15 cellular contexts compared by ENCODE assay signal in the genomic region with DNA sequence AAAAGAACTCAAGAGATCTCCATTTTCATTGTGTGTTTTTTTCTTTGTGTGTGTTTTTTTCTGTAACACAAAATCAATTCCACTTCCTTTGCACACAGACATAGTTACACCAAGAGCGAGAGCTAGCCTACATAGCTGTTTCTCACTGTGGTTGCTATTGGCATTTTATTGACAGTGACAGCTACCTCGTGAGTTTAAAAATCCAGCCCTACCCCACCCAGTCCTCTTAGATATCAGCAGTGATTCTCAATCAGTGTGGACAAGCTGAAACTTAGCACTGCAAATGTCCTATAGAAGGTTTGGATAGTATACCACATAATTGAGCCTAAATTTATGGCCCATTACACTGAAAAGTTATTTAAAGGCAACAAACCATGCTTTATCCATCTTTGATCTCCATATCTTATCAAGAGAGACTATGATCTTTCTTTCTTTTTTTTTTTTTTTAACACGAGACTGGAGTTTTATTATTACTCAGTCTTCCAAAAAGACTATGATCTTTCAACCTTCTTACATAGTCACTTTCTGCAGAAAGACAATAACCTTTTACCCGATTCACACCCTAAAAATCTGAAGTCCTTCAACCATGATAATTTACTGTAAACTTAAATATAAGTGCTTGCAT. TPM values are rescaled to one million over a fixed set of nuclear protein-coding genes. Genes with fewer than 3 reads are reported as not detected.
DNase-seq lines count a peak whose midpoint lies in the region; ATAC-seq, FAIRE-seq and TF ChIP-seq lines count a peak whose summit lies in the region.
"Had no signal": no experiment of that assay in that cellular context is flagged by ENCODE, and none has a peak within 500 bp of the region (broad histone marks: within the 10 kb centered on the region; RNA-seq: fewer than 3 reads in every experiment).

No MANE protein-coding gene starts in this region.

- H3K9ac ChIP-seq in kidney (ENCODE audit: low read length in 2 of 2): no peak overlapping the region

- TF ChIP-seq CTCF in HFFc6 (IDR thresholded peaks at IDR 0.05) (no peak), kidney (IDR thresholded peaks at IDR 0.05; ENCODE audit: borderline replicate concordance, extremely low read depth, insufficient read depth) (no peak)

- DNase-seq in activated T-cell treated with anti-CD3 and anti-CD28 coated beads, Interleukin-2, amount 50 U/mL, for 4 hours: no peak
- DNase-seq in activated T-cell treated with anti-CD3 and anti-CD28 coated beads, Interleukin-2, amount 50 U/mL, for 48 hours: no peak
- no peak for DNase-seq in HFFc6
- no peak for DNase-seq in activated naive CD8-positive, alpha-beta T cell treated with anti-CD3 and anti-CD28 coated beads, Interleukin-2, amount 50 U/mL, for 24 hours
- DNase-seq in stimulated activated effector memory CD8-positive, alpha-beta T cell treated with anti-CD3 and anti-CD28 coated beads, Interleukin-12 subunit alpha, Interleukin-12 subunit beta, amount 100 ng/mL, for 72 hours (ENCODE audit: low spot score in 2 of 2): no peak
- no peak for DNase-seq in kidney
- DNase-seq in cerebellum (ENCODE audit: low spot score): no peak
- DNase-seq: activated CD4-positive, CD25-positive, alpha-beta regulatory T cell; activated effector memory CD4-positive, alpha-beta T cell treated with Interleukin-2 at 50 U/mL for 16 hours; Kasumi-1; NCI-H2107; nucleus accumbens; transverse colon had no signal

- peak overlapping the region; percentile 7 for H3K4me3 Mint-ChIP-seq in activated T-cell treated with anti-CD3 and anti-CD28 coated beads, Interleukin-2, amount 50 U/mL, for 4 hours
- H3K4me3 Mint-ChIP-seq in HFFc6: no peak overlapping the region
- no peak overlapping the region for H3K4me3 Mint-ChIP-seq in activated naive CD8-positive, alpha-beta T cell treated with anti-CD3 and anti-CD28 coated beads, Interleukin-2, amount 50 U/mL, for 24 hours
- peak overlapping the region; percentile 30 for H3K4me3 Mint-ChIP-seq in stimulated activated effector memory CD8-positive, alpha-beta T cell treated with anti-CD3 and anti-CD28 coated beads, Interleukin-12 subunit alpha, Interleukin-12 subunit beta, amount 100 ng/mL, for 72 hours

- no peaks in the 10 kb centered on the region for H3K27me3 Mint-ChIP-seq in activated T-cell treated with anti-CD3 and anti-CD28 coated beads, Interleukin-2, amount 50 U/mL, for 4 hours (ENCODE audit: low read depth)
- no peaks in the 10 kb centered on the region; the same call in 1 of the 2 replicates for H3K27me3 Mint-ChIP-seq in HFFc6 (ENCODE audit: insufficient read depth)
- no peaks in the 10 kb centered on the region for H3K27me3 Mint-ChIP-seq in activated naive CD8-positive, alpha-beta T cell treated with anti-CD3 and anti-CD28 coated beads, Interleukin-2, amount 50 U/mL, for 24 hours

- ATAC-seq in activated T-cell treated with anti-CD3 and anti-CD28 coated beads, Interleukin-2, amount 50 U/mL, for 4 hours: peak in 1 of 2 donors; percentile 16
- ATAC-seq in activated naive CD8-positive, alpha-beta T cell treated with anti-CD3 and anti-CD28 coated beads, Interleukin-2, amount 50 U/mL, for 24 hours: no peak
- ATAC-seq in stimulated activated effector memory CD8-positive, alpha-beta T cell treated with anti-CD3 and anti-CD28 coated beads, Interleukin-12 subunit alpha, Interleukin-12 subunit beta, amount 100 ng/mL, for 72 hours: peak; percentile 71
- no peak for ATAC-seq in GM21423 (IDR thresholded peaks at IDR 0.05; ENCODE audit: unreplicated experiment)

- peaks cover 75% of the 10 kb centered on the region for H3K4me1 Mint-ChIP-seq in activated T-cell treated with anti-CD3 and anti-CD28 coated beads, Interleukin-2, amount 50 U/mL, for 4 hours (ENCODE audit: low read depth)
- H3K4me1 Mint-ChIP-seq in HFFc6 (ENCODE audit: low read depth): peaks cover 45% of the 10 kb centered on the region
- peaks cover 77% of the 10 kb centered on the region for H3K4me1 Mint-ChIP-seq in activated naive CD8-positive, alpha-beta T cell treated with anti-CD3 and anti-CD28 coated beads, Interleukin-2, amount 50 U/mL, for 24 hours
- peaks cover 43% of the 10 kb centered on the region for H3K4me1 Mint-ChIP-seq in stimulated activated effector memory CD8-positive, alpha-beta T cell treated with anti-CD3 and anti-CD28 coated beads, Interleukin-12 subunit alpha, Interleukin-12 subunit beta, amount 100 ng/mL, for 72 hours

- FAIRE-seq in kidney (lab: Jason Lieb, UNC): no peak

- no peaks in the 10 kb centered on the region for H3K9me3 ChIP-seq in kidney (ENCODE audit: control insufficient read depth in 1 of 2, low read length in 2 of 2)
- H3K9me3 ChIP-seq: breast epithelium, transverse colon had no signal

- no peak overlapping the region for H3K27ac ChIP-seq in kidney (ENCODE audit: low read depth in 2 of 2, low read length in 2 of 2)
- H3K27ac ChIP-seq: breast epithelium, transverse colon had no signal

- H3K9me3 Mint-ChIP-seq in activated T-cell treated with anti-CD3 and anti-CD28 coated beads, Interleukin-2, amount 50 U/mL, for 4 hours: no peaks in the 10 kb centered on the region
- H3K9me3 Mint-ChIP-seq in HFFc6: no peaks in the 10 kb centered on the region
- no peaks in the 10 kb centered on the region for H3K9me3 Mint-ChIP-seq in activated naive CD8-positive, alpha-beta T cell treated with anti-CD3 and anti-CD28 coated beads, Interleukin-2, amount 50 U/mL, for 24 hours
- H3K9me3 Mint-ChIP-seq in stimulated activated effector memory CD8-positive, alpha-beta T cell treated with anti-CD3 and anti-CD28 coated beads, Interleukin-12 subunit alpha, Interleukin-12 subunit beta, amount 100 ng/mL, for 72 hours: no peaks in the 10 kb centered on the region

- no peaks in the 10 kb centered on the region for H3K36me3 ChIP-seq in kidney (ENCODE audit: control insufficient read depth in 1 of 2, insufficient read depth in 2 of 2, low read length in 2 of 2)
- H3K36me3 ChIP-seq: breast epithelium, transverse colon had no signal

- H3K27ac Mint-ChIP-seq in HFFc6: peak overlapping the region; percentile 14; the same call in 1 of the 2 replicates
- peak overlapping the region; percentile 54 for H3K27ac Mint-ChIP-seq in activated naive CD8-positive, alpha-beta T cell treated with anti-CD3 and anti-CD28 coated beads, Interleukin-2, amount 50 U/mL, for 24 hours
- H3K27ac Mint-ChIP-seq in stimulated activated effector memory CD8-positive, alpha-beta T cell treated with anti-CD3 and anti-CD28 coated beads, Interleukin-12 subunit alpha, Interleukin-12 subunit beta, amount 100 ng/mL, for 72 hours: peak overlapping the region; percentile 36

- intact Hi-C loops in kidney (cut with DNase I): no loop called here

- no peak overlapping the region for H3K4me3 ChIP-seq in kidney (ENCODE audit: low read length in 2 of 2)
- H3K4me3 ChIP-seq: breast epithelium, transverse colon had no signal

- H3K4me1 ChIP-seq in kidney (ENCODE audit: control insufficient read depth in 1 of 2, insufficient read depth in 1 of 2, low read depth in 1 of 2, low read length in 2 of 2): peaks cover 4% of the 10 kb centered on the region in 2 donors
- H3K4me1 ChIP-seq: breast epithelium had no signal

- peaks cover 9% of the 10 kb centered on the region for H3K36me3 Mint-ChIP-seq in activated T-cell treated with anti-CD3 and anti-CD28 coated beads, Interleukin-2, amount 50 U/mL, for 4 hours (ENCODE audit: insufficient read depth)
- H3K36me3 Mint-ChIP-seq in HFFc6 (ENCODE audit: low read depth): peaks cover 13% of the 10 kb centered on the region
- peaks cover 5% of the 10 kb centered on the region for H3K36me3 Mint-ChIP-seq in activated naive CD8-positive, alpha-beta T cell treated with anti-CD3 and anti-CD28 coated beads, Interleukin-2, amount 50 U/mL, for 24 hours (ENCODE audit: low read depth)
- H3K36me3 Mint-ChIP-seq in stimulated activated effector memory CD8-positive, alpha-beta T cell treated with anti-CD3 and anti-CD28 coated beads, Interleukin-12 subunit alpha, Interleukin-12 subunit beta, amount 100 ng/mL, for 72 hours: no peaks in the 10 kb centered on the region

RNA-seq across cellular contexts. Expression of gene ATP2B1, which starts 46.8 kb away (rescaled TPM):
- 10 to 100 TPM; 22.6 to 24.5 (median 23.5) TPM for total RNA-seq in activated T-cell treated with anti-CD3 and anti-CD28 coated beads, Interleukin-2, amount 50 U/mL, for 4 hours
- 10 to 100 TPM; 45.3 to 67.6 (median 53.4) TPM for total RNA-seq in HFFc6 (2021; fragmentation: NEBNext Ultra II Directional; extraction: Animal tissue kit (Norgen Biotek cat#: 25700))
- total RNA-seq in kidney (53.4 TPM), cerebellum (174 TPM)
- 6.3 TPM for polyA plus RNA-seq in kidney (ENCODE audit: insufficient read depth, low read depth, low replicate concordance)

Comparison
In these comparisons a context has a peak if more than half of its experiments do, and no peak if none do; other contexts are left out.
1. H3K4me3 Mint-ChIP-seq: peak in activated T-cell treated with anti-CD3 and anti-CD28 coated beads, Interleukin-2, amount 50 U/mL, for 4 hours (single experiment) and stimulated activated effector memory CD8-positive, alpha-beta T cell treated with anti-CD3 and anti-CD28 coated beads, Interleukin-12 subunit alpha, Interleukin-12 subunit beta, amount 100 ng/mL, for 72 hours (single experiment); none in HFFc6 (single experiment) and activated naive CD8-positive, alpha-beta T cell treated with anti-CD3 and anti-CD28 coated beads, Interleukin-2, amount 50 U/mL, for 24 hours (single experiment).
2. Peak in every context shown above with its lines, with median percentiles within 50 percentile points of each other: H3K27ac Mint-ChIP-seq.